Comparison of ENCODE assay signal across 8 cellular contexts in the genomic region with DNA sequence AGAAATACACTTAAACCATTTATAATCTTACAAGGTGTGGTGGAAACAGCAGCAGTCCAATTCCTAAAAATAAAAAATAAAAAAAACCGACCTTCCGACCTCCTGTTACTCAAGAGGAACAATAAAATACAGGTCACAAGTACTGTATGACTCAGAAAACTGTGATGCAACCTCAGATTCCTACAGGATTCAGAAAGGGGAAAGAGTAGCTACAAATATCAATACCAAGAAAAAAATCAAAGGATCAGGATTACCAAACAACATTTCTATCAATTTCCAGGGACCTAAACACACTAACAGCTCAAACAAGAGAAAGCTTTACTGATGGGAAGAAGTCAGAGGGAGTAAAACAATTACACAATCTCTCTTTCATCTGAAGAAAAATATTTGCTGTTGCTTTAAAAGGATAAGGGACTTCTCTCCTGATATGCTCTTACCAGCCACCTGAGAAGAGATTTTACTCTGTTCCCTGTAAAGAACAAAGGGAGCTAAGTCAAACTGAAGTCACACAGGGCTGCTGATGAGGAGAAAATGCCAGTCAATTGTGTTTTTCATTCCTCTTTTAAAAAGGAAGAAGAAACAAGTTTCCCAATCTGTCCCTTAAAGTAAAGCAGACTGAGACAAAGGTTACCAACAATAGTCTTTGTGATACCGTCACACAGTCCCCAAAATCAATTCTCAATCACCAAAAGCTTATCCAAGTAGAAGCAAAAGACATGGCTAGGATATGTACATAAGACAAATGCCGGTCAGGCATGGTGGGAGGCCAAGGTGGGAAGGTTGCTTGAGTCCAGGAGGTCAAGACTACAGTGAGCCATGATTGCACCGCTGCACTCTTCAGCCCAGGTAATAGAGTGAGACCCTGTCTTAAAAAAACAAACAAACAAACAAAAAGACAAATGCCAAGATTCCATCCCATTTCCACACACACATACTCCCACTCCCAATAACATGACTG. TPM values are rescaled to one million over a fixed set of nuclear protein-coding genes. Genes with fewer than 3 reads are reported as not detected.
DNase-seq lines count a peak whose midpoint lies in the region; ATAC-seq and TF ChIP-seq lines count a peak whose summit lies in the region.

No MANE protein-coding gene starts in this region.

- H3K36me3 ChIP-seq in A673 (ENCODE audit: insufficient read depth, low read length, poor library complexity, severe bottlenecking) (no peaks in the 10 kb centered on the region), adipocyte (ENCODE audit: control insufficient read depth, insufficient read depth, low read length, severe bottlenecking) (peaks cover 5% of the 10 kb centered on the region), hepatocyte (replicated peaks; ENCODE audit: insufficient read depth, low read depth) (no peaks in the 10 kb centered on the region), stomach (no peaks in the 10 kb centered on the region)

- TF ChIP-seq EP300 in stomach (IDR thresholded peaks at IDR 0.05): no peak

- intact Hi-C loops in A673 (cut with micrococcal nuclease; ENCODE audit: unreplicated experiment) (no loop called here), stomach (cut with DNase I; ENCODE audit: low total_unique reads) (no loop called here)

- peak; percentile 56 for DNase-seq in A673 (ENCODE audit: low spot score)
- peak; percentile 89 for DNase-seq in adipocyte (ENCODE audit: low read depth)
- peak; percentile 68 for DNase-seq in hepatocyte (ENCODE audit: low spot score)
- no peak for DNase-seq in stomach
- no peak for DNase-seq in NCI-H2029 treated with DMSO at 0.1 percent for 48 hours (lab: John Stamatoyannopoulos, UW)
- DNase-seq in DMS153 (lab: John Stamatoyannopoulos, UW): no peak
- no peak for DNase-seq in OCI-M2 (lab: John Stamatoyannopoulos, UW; ENCODE audit: unreplicated experiment)

- 43% methylated on average over 5 of the region's 5 CpGs for WGBS in hepatocyte (ENCODE audit: low lambda C conversion rate, missing lambda C conversion rate)
- 25 to 56% (median 32%) methylated on average over 5 of the region's 5 CpGs for WGBS in stomach, 5 donors

- peak overlapping the region; percentile 4 for H3K9ac ChIP-seq in adipocyte (ENCODE audit: low read length)

- H3K27me3 ChIP-seq in A673 (replicated peaks; ENCODE audit: insufficient read depth, low read depth, low read length, poor library complexity): no peaks in the 10 kb centered on the region
- no peaks in the 10 kb centered on the region for H3K27me3 ChIP-seq in adipocyte (replicated peaks; ENCODE audit: control insufficient read depth, insufficient read depth, low read length)
- no peaks in the 10 kb centered on the region for H3K27me3 ChIP-seq in hepatocyte
- H3K27me3 ChIP-seq in stomach: no peaks in the 10 kb centered on the region

- ATAC-seq in HG03469 (IDR thresholded peaks at IDR 0.05; ENCODE audit: unreplicated experiment): peak; percentile 4

- H3K4me2 ChIP-seq in hepatocyte: peak overlapping the region; percentile 61

- CTCF ChIA-PET in A673 (lab: Charles Lee): interaction anchor here (1.0 kb wide), 2 partner anchors 25 to 64 kb away, joined by 3 read pairs; no protein-coding TSS in a partner anchor

- H3K27ac ChIP-seq in A673 (ENCODE audit: low read depth, low read length, poor library complexity, severe bottlenecking): peak overlapping the region; percentile 19
- H3K27ac ChIP-seq in hepatocyte: peak overlapping the region; percentile 78
- peak overlapping the region; percentile 61 to 86 (median 79) for H3K27ac ChIP-seq in stomach

- H4K20me1 ChIP-seq in hepatocyte (ENCODE audit: insufficient read depth, poor library complexity, severe bottlenecking): peaks cover 35% of the 10 kb centered on the region

- POLR2A ChIA-PET in A673 (lab: Charles Lee; ENCODE audit: low non-redundant PET): interaction anchor here (0.5 to 0.6 kb wide), 2 partner anchors 109 to 357 kb away, joined by 13 to 17 read pairs; no protein-coding TSS in a partner anchor

- no peak for TF ChIP-seq POLR2A in stomach (IDR thresholded peaks at IDR 0.05)

- no peaks in the 10 kb centered on the region for H3K9me3 ChIP-seq in A673 (ENCODE audit: low read depth, low read length, poor library complexity, severe bottlenecking)
- no peaks in the 10 kb centered on the region for H3K9me3 ChIP-seq in adipocyte (ENCODE audit: control insufficient read depth, low read length)
- H3K9me3 ChIP-seq in hepatocyte (ENCODE audit: low read depth): no peaks in the 10 kb centered on the region
- no peaks in the 10 kb centered on the region for H3K9me3 ChIP-seq in stomach

- H3K79me2 ChIP-seq in hepatocyte: peaks cover 89% of the 10 kb centered on the region

- H2AFZ ChIP-seq in hepatocyte: no peak overlapping the region

- no peak for TF ChIP-seq CTCF in A673 (conservative IDR thresholded peaks at IDR 0.05; ENCODE audit: low read depth, low read length)
- TF ChIP-seq CTCF in hepatocyte (IDR thresholded peaks at IDR 0.05; ENCODE audit: poor library complexity): no peak
- TF ChIP-seq CTCF in stomach (IDR thresholded peaks at IDR 0.05): no peak

- no peaks in the 10 kb centered on the region for H3K9me2 ChIP-seq in hepatocyte (replicated peaks; ENCODE audit: insufficient read depth)

- H3K4me3 ChIP-seq in A673 (ENCODE audit: low read depth, low read length, poor library complexity, severe bottlenecking) (no peak overlapping the region), adipocyte (ENCODE audit: low read length) (peak overlapping the region; percentile 66), hepatocyte (no peak overlapping the region), stomach (peak overlapping the region in 1 of 4 donors; percentile 0)

- no TSS peak for BruUV-seq in A673 (replicated peaks; lab: Mats Ljungman, UMichigan)

- H3K4me1 ChIP-seq in A673 (ENCODE audit: insufficient read depth, low read length, poor library complexity, severe bottlenecking) (peaks cover 34% of the 10 kb centered on the region), adipocyte (ENCODE audit: control insufficient read depth, insufficient read depth, low read length) (peaks cover 38% of the 10 kb centered on the region), hepatocyte (ENCODE audit: insufficient read depth) (peaks cover 24% of the 10 kb centered on the region), stomach (peaks cover 31 to 76% (median 58%) of the 10 kb centered on the region in 4 donors)

RNA-seq across cellular contexts. Expression of a gene that starts 39.3 kb away (rescaled TPM):
- total RNA-seq in A673 (2021) (69.9 and 78.1 TPM in 2 replicates), hepatocyte (19.1 and 31.2 TPM in 2 replicates), stomach (10 to 100 TPM; 22.3 to 59.4 (median 37.3) TPM)
- polyA plus RNA-seq in hepatocyte (7.2 and 8.3 TPM in 2 replicates), stomach (1 to 10 TPM; 4.6 to 7.3 (median 4.7) TPM)

Comparison
In these comparisons a context has a peak if more than half of its experiments do, and no peak if none do; other contexts are left out.
1. DNase-seq: peak in A673 (single experiment), adipocyte (single experiment) and hepatocyte (single experiment); none in stomach (single experiment), NCI-H2029 treated with DMSO at 0.1 percent for 48 hours (single experiment), DMS153 (single experiment) and OCI-M2 (single experiment).
2. H3K27ac ChIP-seq: peak in every context shown above with its lines; median percentile 79 in stomach; 78 in hepatocyte; 19 in A673.